ENCODE assay signal across 1 cellular context in genomic region chr19:11204943-11205349, GRCh38.
TF ChIP-seq lines count a peak whose summit lies in the region.

No MANE protein-coding gene starts in this region.

TF ChIP-seq in endothelial cell of umbilical vein, 7 proteins besides CTCF, POLR2A, EP300 and RAD21:
- no peak for TF ChIP-seq EZH2 (IDR thresholded peaks at IDR 0.05; ENCODE audit: borderline replicate concordance, low read depth, low read length, severe bottlenecking)
- no peak for TF ChIP-seq MYC (IDR thresholded peaks at IDR 0.05; ENCODE audit: low read depth, low read length)
- no peak for TF ChIP-seq JUN (IDR thresholded peaks at IDR 0.05; ENCODE audit: borderline replicate concordance, insufficient read depth, insufficient read length, low read depth)
- TF ChIP-seq GATA2 (IDR thresholded peaks at IDR 0.05; ENCODE audit: insufficient read depth, insufficient read length, low read depth, low read length), result no peak
- no peak for TF ChIP-seq POLR2AphosphoS5 (IDR thresholded peaks at IDR 0.05; ENCODE audit: insufficient read depth, low read depth, low read length)
- no peak for TF ChIP-seq FOS (IDR thresholded peaks at IDR 0.05; ENCODE audit: borderline replicate concordance, insufficient read depth, low read length)
- no peak for TF ChIP-seq MAX (IDR thresholded peaks at IDR 0.05; ENCODE audit: insufficient read depth, insufficient read length)
